Comparison of ENCODE assay signal across 16 cellular contexts in genomic region chr7:30702200-30702599, GRCh38. TPM values are rescaled to one million over a fixed set of nuclear protein-coding genes. Genes with fewer than 3 reads are reported as not detected.
DNase-seq lines count a peak whose midpoint lies in the region; ATAC-seq and TF ChIP-seq lines count a peak whose summit lies in the region.
"Had no signal": no experiment of that assay in that cellular context is flagged by ENCODE, and none has a peak within 500 bp of the region (broad histone marks: within the 10 kb centered on the region; RNA-seq: fewer than 3 reads in every experiment).

No MANE protein-coding gene starts in this region.

- no peak for ATAC-seq in GM23338

- no peaks in the 10 kb centered on the region for H3K9me3 ChIP-seq in CD4-positive, alpha-beta memory T cell (ENCODE audit: control insufficient read depth in 1 of 2, low read length in 2 of 2)
- H3K9me3 ChIP-seq in SJCRH30 (replicated peaks): no peaks in the 10 kb centered on the region
- H3K9me3 ChIP-seq: HAP-1 had no signal

- no peaks in the 10 kb centered on the region for H3K27me3 Mint-ChIP-seq in CD4-positive, alpha-beta memory T cell
- peaks cover 19% of the 10 kb centered on the region for H3K27me3 Mint-ChIP-seq in GM23338 (ENCODE audit: insufficient read depth, low read depth, poor library complexity)

- H3K27ac ChIP-seq in CD4-positive, alpha-beta memory T cell (ENCODE audit: low read depth, low read length): no peak overlapping the region
- H3K27ac ChIP-seq in GM23338 (ENCODE audit: low read depth): no peak overlapping the region
- H3K27ac ChIP-seq in SJCRH30: no peak overlapping the region

- intact Hi-C loops in CD4-positive, alpha-beta memory T cell (cut with micrococcal nuclease): loop anchor here (1.0 to 5.0 kb wide), 3 partner anchors 25 to 420 kb away; no protein-coding TSS in a partner anchor

- no peaks in the 10 kb centered on the region for H3K36me3 ChIP-seq in CD4-positive, alpha-beta memory T cell (ENCODE audit: insufficient read depth, low read length)
- no peaks in the 10 kb centered on the region for H3K36me3 ChIP-seq in GM23338 (ENCODE audit: insufficient read depth)
- H3K36me3 ChIP-seq in SJCRH30: no peaks in the 10 kb centered on the region
- H3K36me3 ChIP-seq: HAP-1 had no signal

- H3K79me2 ChIP-seq in GM23338 (replicated peaks; ENCODE audit: insufficient read depth): no peaks in the 10 kb centered on the region

- peak in 3 of 5 donors; percentile 25 to 44 (median 28) for DNase-seq in CD4-positive, alpha-beta memory T cell
- no peak for DNase-seq in GM23338 (ENCODE audit: low spot score)
- DNase-seq in SKM-1 treated with dmso at 0.1 percent for 144 hours (lab: John Stamatoyannopoulos, UW; ENCODE audit: unreplicated experiment): peak; percentile 16
- DNase-seq in epithelial cell of proximal tubule (ENCODE audit: low read depth): no peak
- no peak for DNase-seq in ACHN
- no peak for DNase-seq in NCI-H187 (lab: John Stamatoyannopoulos, UW)
- no peak for DNase-seq in SJCRH30
- no peak for DNase-seq in D341Med (ENCODE audit: low spot score)
- DNase-seq: erythroblast; naive B cell; NCI-H187 treated with DMSO at 0.1 percent for 48 hours; stimulated activated CD4-positive, alpha-beta T cell treated with anti-CD3 and anti-CD28 coated beads, Interleukin-12 subunit alpha, Interleukin-12 subunit beta, amount 100 ng/mL, for 4 hours; stimulated activated naive B cell treated with anti-CD40 and anti-IgM and Interleukin-4, amounts not matched to agents 10 μg/mL and 1 μg/mL and 100 μg/mL, for 72 hours had no signal

- POLR2A ChIA-PET in CD4-positive, alpha-beta memory T cell (lab: Charles Lee; ENCODE audit: partially characterized antibody): interaction anchor here (2.5 to 4.5 kb wide), 2 partner anchors 24 to 36 kb away, joined by 13 to 38 read pairs; no protein-coding TSS in a partner anchor

- no peak overlapping the region for H3K4me3 ChIP-seq in CD4-positive, alpha-beta memory T cell (ENCODE audit: low read length in 2 of 2)
- no peak overlapping the region for H3K4me3 ChIP-seq in GM23338
- H3K4me3 ChIP-seq in epithelial cell of proximal tubule (ENCODE audit: low read depth, low read length): no peak overlapping the region
- H3K4me3 ChIP-seq in SJCRH30: no peak overlapping the region
- H3K4me3 ChIP-seq: HAP-1 had no signal

- no peak overlapping the region for H2AFZ ChIP-seq in GM23338

- no peaks in the 10 kb centered on the region for H3K27me3 ChIP-seq in CD4-positive, alpha-beta memory T cell (ENCODE audit: insufficient read depth, low read length)
- H3K27me3 ChIP-seq in GM23338 (ENCODE audit: insufficient read depth) (no peaks in the 10 kb centered on the region), SJCRH30 (peaks cover 8% of the 10 kb centered on the region)

- no peaks in the 10 kb centered on the region for H4K20me1 ChIP-seq in GM23338 (replicated peaks; ENCODE audit: insufficient read depth)

- in situ Hi-C loops in ACHN (cut with HindIII; ENCODE audit: low pct_ligation_motif_present, low pct_unique_long_range_greater_than_20kb, low sequenced_read_pairs): no loop called here

- CTCF ChIA-PET in CD4-positive, alpha-beta memory T cell (lab: Charles Lee; ENCODE audit: partially characterized antibody): interaction anchor here (0.8 to 19.4 kb wide), 9 partner anchors 8 to 45 kb away, joined by 3 to 341 read pairs (median 4); no protein-coding TSS in a partner anchor

- TF ChIP-seq CTCF in GM23338 (conservative IDR thresholded peaks at IDR 0.05; ENCODE audit: low read depth in 2 of 2): peak; percentile 25 to 65
- TF ChIP-seq CTCF in epithelial cell of proximal tubule (conservative IDR thresholded peaks at IDR 0.05; ENCODE audit: low read depth, low read length): peak; percentile 33

- H3K36me3 Mint-ChIP-seq in CD4-positive, alpha-beta memory T cell: no peaks in the 10 kb centered on the region
- no peaks in the 10 kb centered on the region; the same call in 2 of the 3 replicates for H3K36me3 Mint-ChIP-seq in GM23338 (ENCODE audit: low read depth)
- H3K36me3 Mint-ChIP-seq: naive B cell; stimulated activated naive B cell treated with anti-CD40 and anti-IgM and Interleukin-4, amounts not matched to agents 10 μg/mL and 1 μg/mL and 100 μg/mL, for 72 hours had no signal

- no peak overlapping the region for H3K4me2 ChIP-seq in GM23338

- H3K9me2 ChIP-seq in GM23338 (ENCODE audit: insufficient read depth): no peaks in the 10 kb centered on the region

- no peaks in the 10 kb centered on the region for H3K9me3 Mint-ChIP-seq in CD4-positive, alpha-beta memory T cell
- H3K9me3 Mint-ChIP-seq in GM23338: no peaks in the 10 kb centered on the region
- H3K9me3 Mint-ChIP-seq: stimulated activated naive B cell treated with anti-CD40 and anti-IgM and Interleukin-4, amounts not matched to agents 10 μg/mL and 1 μg/mL and 100 μg/mL, for 72 hours had no signal

- no peak overlapping the region for H3K4me3 Mint-ChIP-seq in CD4-positive, alpha-beta memory T cell
- H3K4me3 Mint-ChIP-seq in GM23338: no peak overlapping the region
- H3K4me3 Mint-ChIP-seq: naive B cell; stimulated activated naive B cell treated with anti-CD40 and anti-IgM and Interleukin-4, amounts not matched to agents 10 μg/mL and 1 μg/mL and 100 μg/mL, for 72 hours had no signal

- H3F3A ChIP-seq in GM23338 (replicated peaks; ENCODE audit: low read depth): no peaks in the 10 kb centered on the region

- H3K4me1 Mint-ChIP-seq in CD4-positive, alpha-beta memory T cell: peaks cover 7 to 15% (median 10%) of the 10 kb centered on the region in 4 donors
- peaks cover 26% of the 10 kb centered on the region for H3K4me1 Mint-ChIP-seq in GM23338

- H3K27ac Mint-ChIP-seq in CD4-positive, alpha-beta memory T cell: peak overlapping the region in 1 of 7 donors; percentile 9
- no peak overlapping the region for H3K27ac Mint-ChIP-seq in GM23338
- H3K27ac Mint-ChIP-seq: stimulated activated naive B cell treated with anti-CD40 and anti-IgM and Interleukin-4, amounts not matched to agents 10 μg/mL and 1 μg/mL and 100 μg/mL, for 72 hours had no signal

- H3K4me1 ChIP-seq in CD4-positive, alpha-beta memory T cell (ENCODE audit: insufficient read depth, low read length): no peaks in the 10 kb centered on the region
- H3K4me1 ChIP-seq in GM23338 (ENCODE audit: insufficient read depth): peaks cover 11% of the 10 kb centered on the region
- H3K4me1 ChIP-seq in SJCRH30: no peaks in the 10 kb centered on the region
- H3K4me1 ChIP-seq: HAP-1 had no signal

TF ChIP-seq in GM23338, 12 proteins besides CTCF, POLR2A, EP300 and RAD21 (continues in another document):
- TF ChIP-seq CREB1 (CRISPR knock-in tag; IDR thresholded peaks at IDR 0.05; ENCODE audit: low read depth) (no peak), ZNF114 (CRISPR knock-in tag; IDR thresholded peaks at IDR 0.05) (no peak), POLR2AphosphoS5 (IDR thresholded peaks at IDR 0.05; ENCODE audit: low read depth) (no peak), NANOG (IDR thresholded peaks at IDR 0.05; ENCODE audit: borderline replicate concordance) (no peak)

RNA-seq across cellular contexts. Expression of gene CRHR2, which starts 19.9 kb away (rescaled TPM):
- not detected for total RNA-seq in CD4-positive, alpha-beta memory T cell
- not detected for polyA plus RNA-seq in CD4-positive, alpha-beta memory T cell
- total RNA-seq in GM23338 (2014; rRNA removed; shearing (Covaris generic)): 0.14 and 0.23 TPM in 2 replicates
- polyA plus RNA-seq in GM23338 (2016; fragmentation: Nextera tagmentation; extraction: Ambion mirVana): 0.26 and 1.4 TPM in 2 replicates
- total RNA-seq in epithelial cell of proximal tubule: not detected in 2 replicates
- not detected in 2 replicates for total RNA-seq in SJCRH30 (2014; rRNA removed; shearing (Covaris generic))
- total RNA-seq: Daoy had no signal
- polyA plus RNA-seq: aorta had no signal

RNA-seq across cellular contexts. Expression of gene INMT, which starts 49.7 kb away (rescaled TPM):
- 1 to 10 TPM in 1 of 2 experiments, under 1 TPM in 1; 0.87 to 1.2 TPM for total RNA-seq in CD4-positive, alpha-beta memory T cell
- polyA plus RNA-seq in CD4-positive, alpha-beta memory T cell: under 1 TPM; 0.22 to 0.77 TPM
- 0.19 and 1.1 TPM in 2 replicates for total RNA-seq in GM23338 (2014; rRNA removed; shearing (Covaris generic))
- polyA plus RNA-seq in GM23338 (2016; fragmentation: Nextera tagmentation; extraction: Ambion mirVana): 0.38 and 0.79 TPM in 2 replicates
- 0.81 TPM in 1 of 2 replicates, not detected in the other for total RNA-seq in epithelial cell of proximal tubule
- total RNA-seq in SJCRH30 (2014; rRNA removed; shearing (Covaris generic)): 0.08 and 0.24 TPM in 2 replicates

Comparison
In these comparisons a context has a peak if more than half of its experiments do, and no peak if none do; other contexts are left out.
1. DNase-seq: peak in CD4-positive, alpha-beta memory T cell (3 of 5) and SKM-1 treated with dmso at 0.1 percent for 144 hours (single experiment); none in GM23338 (single experiment), epithelial cell of proximal tubule (single experiment), ACHN (single experiment), NCI-H187 (0 of 2), SJCRH30 (0 of 2) and D341Med (single experiment).